ENCODE assay signal across 8 cellular contexts in genomic region chr12:68809190-68810026, GRCh38. TPM values are rescaled to one million over a fixed set of nuclear protein-coding genes. Genes with fewer than 3 reads are reported as not detected.
A peak's percentile ranks its signal among the peaks of the same experiment; 100 is the strongest.
DNase-seq lines count a peak whose midpoint lies in the region; TF ChIP-seq lines count a peak whose summit lies in the region.

No MANE protein-coding gene starts in this region.

- no peaks in the 10 kb centered on the region for H3K27me3 Mint-ChIP-seq in nephron progenitor cell (ENCODE audit: low read depth, poor library complexity)

- H3K36me3 Mint-ChIP-seq in nephron progenitor cell (ENCODE audit: low read depth), result peaks cover 44% of the 10 kb centered on the region

- TF ChIP-seq CTCF in Loucy (conservative IDR thresholded peaks at IDR 0.05; ENCODE audit: low read length) (no peak), nephron progenitor cell (IDR thresholded peaks at IDR 0.05) (no peak)

- H3K4me3 Mint-ChIP-seq in nephron progenitor cell, result peak overlapping the region; percentile 92

- H3F3A ChIP-seq in Loucy (ENCODE audit: low read depth), result peaks cover 5% of the 10 kb centered on the region; the same call in 1 of the 2 replicates

- H3K9ac ChIP-seq in BLaER1 treated with 17β-estradiol and CSF1 and Interleukin-3, amounts not matched to agents 10 nM and 100 nM, result peak overlapping the region; percentile 95 to 100 (median 99)
- H3K9ac ChIP-seq in Loucy (ENCODE audit: low read depth, low read length, poor library complexity, severe bottlenecking), result peak overlapping the region; percentile 100
- H3K9ac ChIP-seq in duodenal mucosa (ENCODE audit: low read depth in 1 of 2, low read length in 2 of 2), result peak overlapping the region; percentile 63 to 97

- no peak overlapping the region for H2AFZ ChIP-seq in Loucy (ENCODE audit: low read length)

- H3K27ac ChIP-seq in BLaER1 treated with 17β-estradiol and CSF1 and Interleukin-3, amounts not matched to agents 10 nM and 100 nM, result peak overlapping the region; percentile 94 to 100 (median 99)
- peak overlapping the region; percentile 97 for H3K27ac ChIP-seq in duodenal mucosa (ENCODE audit: low read depth, low read length)

- peaks cover 49 to 64% (median 53%) of the 10 kb centered on the region in 11 experiments for H3K36me3 ChIP-seq in BLaER1 treated with 17β-estradiol and CSF1 and Interleukin-3, amounts not matched to agents 10 nM and 100 nM
- H3K36me3 ChIP-seq in Loucy (ENCODE audit: insufficient read depth, low read length) (peaks cover 23% of the 10 kb centered on the region), duodenal mucosa (ENCODE audit: control insufficient read depth in 1 of 2, insufficient read depth in 2 of 2, low read length in 2 of 2) (peaks cover 16 to 19% of the 10 kb centered on the region in 2 donors)

- peak overlapping the region; percentile 80 to 98 (median 93) for H3K4me2 ChIP-seq in BLaER1 treated with 17β-estradiol and CSF1 and Interleukin-3, amounts not matched to agents 10 nM and 100 nM
- H3K4me2 ChIP-seq in Loucy (ENCODE audit: low read depth, low read length, poor library complexity, severe bottlenecking), result peak overlapping the region; percentile 85

- peaks cover 62% of the 10 kb centered on the region for H3K79me2 ChIP-seq in Loucy (ENCODE audit: insufficient read depth, low read length)

- H3K27me3 ChIP-seq in BLaER1 treated with 17β-estradiol and CSF1 and Interleukin-3, amounts not matched to agents 10 nM and 100 nM, result no peaks in the 10 kb centered on the region
- peaks cover 15% of the 10 kb centered on the region for H3K27me3 ChIP-seq in Loucy (ENCODE audit: insufficient read depth, low read length, poor library complexity, severe bottlenecking)
- no peaks in the 10 kb centered on the region for H3K27me3 ChIP-seq in duodenal mucosa (ENCODE audit: control insufficient read depth in 1 of 2, insufficient read depth in 2 of 2, low read length in 2 of 2)

- no peaks in the 10 kb centered on the region for H3K9me3 Mint-ChIP-seq in nephron progenitor cell

- peaks cover 0 to 10% (median 7%) of the 10 kb centered on the region in 11 experiments; a peak in 15 of 22 replicates for H3K9me3 ChIP-seq in BLaER1 treated with 17β-estradiol and CSF1 and Interleukin-3, amounts not matched to agents 10 nM and 100 nM (replicated peaks in 1 of 11)
- H3K9me3 ChIP-seq in Loucy (ENCODE audit: insufficient read depth, low read depth, low read length), result no peaks in the 10 kb centered on the region; the same call in 1 of the 2 replicates
- H3K9me3 ChIP-seq in duodenal mucosa (ENCODE audit: control insufficient read depth in 1 of 2, low read length in 2 of 2), result no peaks in the 10 kb centered on the region

- H4K20me1 ChIP-seq in BLaER1 treated with 17β-estradiol and CSF1 and Interleukin-3, amounts not matched to agents 10 nM and 100 nM, result peaks cover 33 to 62% (median 53%) of the 10 kb centered on the region in 11 experiments
- H4K20me1 ChIP-seq in Loucy (ENCODE audit: insufficient read depth, low read length, poor library complexity, severe bottlenecking), result peaks cover 45% of the 10 kb centered on the region

- H3K9me2 ChIP-seq in Loucy (replicated peaks; ENCODE audit: low read depth, low read length), result no peaks in the 10 kb centered on the region

- H3K4me3 ChIP-seq in BLaER1 treated with 17β-estradiol and CSF1 and Interleukin-3, amounts not matched to agents 10 nM and 100 nM, result peak overlapping the region; percentile 74 to 95 (median 88)
- H3K4me3 ChIP-seq in Loucy (ENCODE audit: low read length, poor library complexity, severe bottlenecking) (peak overlapping the region; percentile 86), duodenal mucosa (ENCODE audit: low read depth in 1 of 2, low read length in 2 of 2) (peak overlapping the region; percentile 82 to 95)

- H3K4me1 Mint-ChIP-seq in nephron progenitor cell, result peaks cover 39% of the 10 kb centered on the region

- H3K4me1 ChIP-seq in BLaER1 treated with 17β-estradiol and CSF1 and Interleukin-3, amounts not matched to agents 10 nM and 100 nM, result peaks cover 13 to 30% (median 24%) of the 10 kb centered on the region in 10 experiments
- H3K4me1 ChIP-seq in Loucy (ENCODE audit: insufficient read depth, low read length, poor library complexity, severe bottlenecking), result peaks cover 33% of the 10 kb centered on the region
- H3K4me1 ChIP-seq in duodenal mucosa (ENCODE audit: control insufficient read depth in 1 of 2, insufficient read depth in 2 of 2, low read length in 2 of 2), result peaks cover 16 to 19% of the 10 kb centered on the region in 2 donors

- H3K27ac Mint-ChIP-seq in nephron progenitor cell, result peak overlapping the region; percentile 98

- DNase-seq in nephron progenitor cell, result no peak
- no peak for DNase-seq in stimulated activated CD4-positive, alpha-beta T cell treated with anti-CD3 and anti-CD28 coated beads, Interleukin-1b, Interleukin-23, amount 100 ng/mL, for 48 hours
- DNase-seq in NCI-H2107 treated with DMSO at 0.1 percent for 48 hours (lab: John Stamatoyannopoulos, UW; ENCODE audit: unreplicated experiment), result no peak
- DNase-seq in NCI-H526 treated with DMSO at 0.1 percent for 48 hours (lab: John Stamatoyannopoulos, UW), result no peak
- DNase-seq in H4 (ENCODE audit: low spot score), result no peak

RNA-seq across cellular contexts. Expression of gene MDM2, which starts 1.4 kb away (rescaled TPM):
- 41.9 and 110 TPM in 2 replicates for total RNA-seq in H4 (2014; rRNA removed; shearing (Covaris generic))
